ENCODE assay signal across 5 cellular contexts in genomic region chr16:31810863-31811262, GRCh38.
"Had no signal": no experiment of that assay in that cellular context is flagged by ENCODE, and none has a peak within 500 bp of the region (broad histone marks: within the 10 kb centered on the region; RNA-seq: fewer than 3 reads in every experiment).

No MANE protein-coding gene starts in this region.

- DNase-seq: IMR-90, KBM-7 had no signal

- H3K4me3 ChIP-seq: K562 had no signal

- H3K27ac ChIP-seq: HL-60 had no signal

- ATAC-seq: K562 had no signal

- FAIRE-seq: HTR-8/SVneo, K562 had no signal
